Comparison of ENCODE assay signal across 12 cellular contexts in genomic region chr18:2526320-2526719, GRCh38. TPM values are rescaled to one million over a fixed set of nuclear protein-coding genes. Genes with fewer than 3 reads are reported as not detected.
DNase-seq lines count a peak whose midpoint lies in the region; FAIRE-seq and TF ChIP-seq lines count a peak whose summit lies in the region.
"Had no signal": no experiment of that assay in that cellular context is flagged by ENCODE, and none has a peak within 500 bp of the region (broad histone marks: within the 10 kb centered on the region; RNA-seq: fewer than 3 reads in every experiment).

No MANE protein-coding gene starts in this region.

- no peaks in the 10 kb centered on the region for H3K4me1 ChIP-seq in tibial nerve

- DNase-seq in DMS 273 (lab: John Stamatoyannopoulos, UW; ENCODE audit: unreplicated experiment), result peak; percentile 80
- DNase-seq in H54 (ENCODE audit: insufficient read length, low spot score), result no peak
- DNase-seq in NCI-H510A treated with DMSO at 0.1 percent for 48 hours (lab: John Stamatoyannopoulos, UW), result peak; percentile 19
- peak; percentile 27 for DNase-seq in iris pigment epithelial cell (ENCODE audit: low read depth)
- no peak for DNase-seq in tibial nerve (ENCODE audit: low spot score in 2 of 2)
- DNase-seq in AG08396 (ENCODE audit: low spot score), result no peak
- DNase-seq in T-helper 2 cell, result no peak
- DNase-seq: ACHN; CD4-positive, alpha-beta T cell; NCI-H1436; NK-92 treated with Interleukin-12 subunit alpha and Interleukin-12 subunit beta, amount 100 ng/mL, for 24 hours; T1000 had no signal

- TF ChIP-seq CTCF in tibial nerve (IDR thresholded peaks at IDR 0.05), result no peak

- no peak for TF ChIP-seq POLR2A in H54 (IDR thresholded peaks at IDR 0.05; ENCODE audit: low read depth, low read length)
- TF ChIP-seq POLR2A in tibial nerve (IDR thresholded peaks at IDR 0.05), result no peak

- no peaks in the 10 kb centered on the region for H3K9me3 ChIP-seq in tibial nerve

- peak; percentile 20 for FAIRE-seq in H54 (lab: Jason Lieb, UNC)

- H3K27ac ChIP-seq in tibial nerve, result no peak overlapping the region

- H3K4me3 ChIP-seq in tibial nerve, result no peak overlapping the region

- WGBS in tibial nerve, 2 donors, result 56 to 75% methylated on average over 2 of the region's 2 CpGs

- H3K36me3 ChIP-seq in tibial nerve, result no peaks in the 10 kb centered on the region

- no peaks in the 10 kb centered on the region for H3K27me3 ChIP-seq in tibial nerve

- TF ChIP-seq EP300 in tibial nerve (IDR thresholded peaks at IDR 0.05), result no peak

RNA-seq across cellular contexts. Expression of gene METTL4, which starts 45.0 kb away (rescaled TPM):
- 10 to 100 TPM in 2 of 4 donors, 1 to 10 TPM in 2; 6.9 to 11.5 (median 9.2) TPM for total RNA-seq in tibial nerve

RNA-seq across cellular contexts. Expression of gene NDC80, which starts 45.0 kb away (rescaled TPM):
- total RNA-seq in tibial nerve, result 1 to 10 TPM in 3 of 4 donors, under 1 TPM in 1; 0.63 to 3.7 (median 1.4) TPM

Comparison
In these comparisons a context has a peak if more than half of its experiments do, and no peak if none do; other contexts are left out.
1. DNase-seq: peak in DMS 273 (single experiment), NCI-H510A treated with DMSO at 0.1 percent for 48 hours (single experiment) and iris pigment epithelial cell (single experiment); none in H54 (single experiment), tibial nerve (0 of 2), AG08396 (single experiment) and T-helper 2 cell (0 of 5).